ENCODE assay signal across 8 cellular contexts in the genomic region with DNA sequence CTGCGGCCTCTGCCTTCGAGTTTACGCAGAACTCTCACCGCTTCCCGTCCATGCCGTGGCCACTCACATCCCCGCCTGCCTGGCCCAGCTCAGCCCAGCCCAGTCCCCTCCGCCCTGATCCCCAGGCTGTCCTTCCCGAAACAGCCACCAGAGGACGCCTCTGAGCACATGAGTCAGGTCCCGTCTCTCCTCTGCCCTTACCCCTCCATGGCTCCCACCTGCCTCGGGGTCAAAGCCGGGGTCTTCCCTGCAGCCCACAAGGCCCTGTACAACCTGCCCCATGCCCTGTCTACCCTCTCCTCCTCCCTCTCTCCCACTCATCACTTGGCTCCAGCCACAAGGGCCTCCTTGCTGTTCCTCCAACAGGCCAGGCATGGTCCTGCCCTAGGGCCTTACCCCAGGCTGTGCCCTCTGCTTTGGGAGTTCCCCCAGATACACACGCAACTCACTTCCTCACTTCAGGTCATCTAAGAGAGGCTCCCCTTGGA. TPM values are rescaled to one million over a fixed set of nuclear protein-coding genes. Genes with fewer than 3 reads are reported as not detected.
DNase-seq lines count a peak whose midpoint lies in the region; ATAC-seq and TF ChIP-seq lines count a peak whose summit lies in the region.

No MANE protein-coding gene starts in this region.

- H3K4me1 ChIP-seq in BE2C: no peaks in the 10 kb centered on the region

- H3K27me3 Mint-ChIP-seq in chondrocyte (ENCODE audit: low read depth) (no peaks in the 10 kb centered on the region), memory B cell (peaks cover 14% of the 10 kb centered on the region)

- H3K4me1 Mint-ChIP-seq in chondrocyte (ENCODE audit: low read depth): peaks cover 11% of the 10 kb centered on the region
- H3K4me1 Mint-ChIP-seq in memory B cell: peaks cover 5% of the 10 kb centered on the region

- peak; percentile 86 for TF ChIP-seq CTCF in BE2C (IDR thresholded peaks at IDR 0.05; ENCODE audit: low read depth, low read length)
- TF ChIP-seq CTCF in chondrocyte (IDR thresholded peaks at IDR 0.05): peak; percentile 84

- no peaks in the 10 kb centered on the region for H3K9me3 ChIP-seq in BE2C

- H3K9me3 Mint-ChIP-seq in chondrocyte (ENCODE audit: low read depth): no peaks in the 10 kb centered on the region
- no peaks in the 10 kb centered on the region for H3K9me3 Mint-ChIP-seq in memory B cell

- H3K36me3 Mint-ChIP-seq in chondrocyte (ENCODE audit: low read depth) (no peaks in the 10 kb centered on the region), memory B cell (no peaks in the 10 kb centered on the region)

- peak; percentile 44 to 48 for ATAC-seq in activated CD4-positive, CD25-positive, alpha-beta regulatory T cell treated with anti-CD3 and anti-CD28 coated beads, Interleukin-2, amount 50 U/mL, for 24 hours
- ATAC-seq in memory B cell (ENCODE audit: low read depth) (peak; percentile 53), GM21786 (IDR thresholded peaks at IDR 0.05; ENCODE audit: unreplicated experiment) (no peak), HG02759 (IDR thresholded peaks at IDR 0.05; ENCODE audit: unreplicated experiment) (no peak)

- H3K27ac Mint-ChIP-seq in chondrocyte (ENCODE audit: unreplicated experiment) (peak overlapping the region; percentile 22), memory B cell (no peak overlapping the region)

- no peaks in the 10 kb centered on the region for H3K36me3 ChIP-seq in BE2C

- peaks cover 19% of the 10 kb centered on the region for H3K27me3 ChIP-seq in BE2C

- H3K4me3 Mint-ChIP-seq in chondrocyte (ENCODE audit: unreplicated experiment): no peak overlapping the region
- peak overlapping the region; percentile 4 for H3K4me3 Mint-ChIP-seq in memory B cell

- DNase-seq in BE2C: peak; percentile 78
- peak; percentile 51 for DNase-seq in HT1080 (ENCODE audit: low read depth)
- DNase-seq in chondrocyte (ENCODE audit: low spot score): peak; percentile 87
- DNase-seq in memory B cell (ENCODE audit: low spot score in 2 of 2): peak; percentile 45 to 66
- peak; percentile 90 for DNase-seq in stimulated activated CD8-positive, alpha-beta memory T cell treated with anti-CD3 and anti-CD28 coated beads, Interleukin-4, amount 100 ng/mL, for 48 hours

- no peak overlapping the region for H3K4me3 ChIP-seq in BE2C (ENCODE audit: low read depth, low read length)

RNA-seq across cellular contexts. Expression of gene SEMA6B, which starts 8.1 kb away (rescaled TPM):
- polyA plus RNA-seq in BE2C (2012; ENCODE audit: insufficient read depth, insufficient read length, low read depth): not detected
- 11.9 and 13.9 TPM in 2 replicates for total RNA-seq in HT1080 (2014; rRNA removed; shearing (Covaris generic))
- 21.5 and 25.3 TPM in 2 replicates for polyA plus RNA-seq in HT1080 (2015; cell fraction: cytosol; rRNA removed)
- polyA plus RNA-seq in HT1080 (2015; cell fraction: nucleus; rRNA removed): 16.0 and 20.8 TPM in 2 replicates
- 4.2 to 5.3 TPM (median 4.3 TPM) in 3 replicates for total RNA-seq in chondrocyte

RNA-seq across cellular contexts. Expression of gene LRG1, which starts 27.8 kb away (rescaled TPM):
- 0.14 TPM for polyA plus RNA-seq in BE2C (2012; ENCODE audit: insufficient read depth, insufficient read length, low read depth)
- not detected in 2 replicates for total RNA-seq in HT1080 (2014; rRNA removed; shearing (Covaris generic))
- 0.02 and 0.08 TPM in 2 replicates for polyA plus RNA-seq in HT1080 (2015; cell fraction: cytosol; rRNA removed)
- 0.16 and 0.25 TPM in 2 replicates for polyA plus RNA-seq in HT1080 (2015; cell fraction: nucleus; rRNA removed)
- not detected in 3 replicates for total RNA-seq in chondrocyte

RNA-seq across cellular contexts. Expression of gene PLIN5, which starts 32.6 kb away (rescaled TPM):
- 0.25 TPM for polyA plus RNA-seq in BE2C (2012; ENCODE audit: insufficient read depth, insufficient read length, low read depth)
- total RNA-seq in HT1080 (2014; rRNA removed; shearing (Covaris generic)): not detected in 2 replicates
- polyA plus RNA-seq in HT1080 (2015; cell fraction: cytosol; rRNA removed): not detected in 2 replicates
- not detected in 2 replicates for polyA plus RNA-seq in HT1080 (2015; cell fraction: nucleus; rRNA removed)
- total RNA-seq in chondrocyte: not detected in 3 replicates

RNA-seq across cellular contexts. Expression of gene PLIN4, which starts 49.3 kb away (rescaled TPM):
- polyA plus RNA-seq in BE2C (2012; ENCODE audit: insufficient read depth, insufficient read length, low read depth): 0.15 TPM
- 0.03 and 0.06 TPM in 2 replicates for total RNA-seq in HT1080 (2014; rRNA removed; shearing (Covaris generic))
- 0.18 and 0.29 TPM in 2 replicates for polyA plus RNA-seq in HT1080 (2015; cell fraction: cytosol; rRNA removed)
- 0.61 and 0.77 TPM in 2 replicates for polyA plus RNA-seq in HT1080 (2015; cell fraction: nucleus; rRNA removed)
- total RNA-seq in chondrocyte: 0.05 TPM in 2 of 3 replicates, not detected in the other

Comparison
In these comparisons a context has a peak if more than half of its experiments do, and no peak if none do; other contexts are left out.
1. ATAC-seq: peak in activated CD4-positive, CD25-positive, alpha-beta regulatory T cell treated with anti-CD3 and anti-CD28 coated beads, Interleukin-2, amount 50 U/mL, for 24 hours (2 of 2) and memory B cell (single experiment); none in GM21786 (single experiment) and HG02759 (single experiment).
2. Peak in every context shown above with its lines, with median percentiles within 50 percentile points of each other: DNase-seq.